8 cellular contexts compared by ENCODE assay signal in the genomic region with DNA sequence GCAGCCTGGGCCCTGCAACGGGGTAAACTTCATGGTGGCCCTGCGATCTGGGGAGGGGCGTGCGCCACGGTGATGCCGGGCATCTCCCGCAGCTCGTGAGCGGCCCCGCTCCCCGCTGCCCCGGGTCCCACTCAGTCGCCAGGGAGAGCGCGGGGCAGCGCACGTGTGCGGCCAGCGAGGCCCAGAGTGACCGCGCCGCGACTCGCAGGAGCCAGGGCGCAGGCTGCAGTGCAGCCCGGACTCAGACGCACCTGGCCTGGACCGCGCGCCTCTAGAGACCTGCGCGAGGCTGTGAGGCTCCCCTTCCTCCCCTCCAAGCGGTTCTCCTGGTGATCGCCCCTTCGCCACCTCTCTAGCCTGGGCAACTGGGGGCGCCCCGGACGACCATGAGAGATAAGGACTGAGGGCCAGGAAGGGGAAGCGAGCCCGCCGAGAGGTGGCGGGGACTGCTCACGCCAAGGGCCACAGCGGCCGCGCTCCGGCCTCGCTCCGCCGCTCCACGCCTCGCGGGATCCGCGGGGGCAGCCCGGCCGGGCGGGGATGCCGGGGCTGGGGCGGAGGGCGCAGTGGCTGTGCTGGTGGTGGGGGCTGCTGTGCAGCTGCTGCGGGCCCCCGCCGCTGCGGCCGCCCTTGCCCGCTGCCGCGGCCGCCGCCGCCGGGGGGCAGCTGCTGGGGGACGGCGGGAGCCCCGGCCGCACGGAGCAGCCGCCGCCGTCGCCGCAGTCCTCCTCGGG. TPM values are rescaled to one million over a fixed set of nuclear protein-coding genes. Genes with fewer than 3 reads are reported as not detected.
DNase-seq lines count a peak whose midpoint lies in the region; ATAC-seq, FAIRE-seq and TF ChIP-seq lines count a peak whose summit lies in the region.

No MANE protein-coding gene starts in this region.

- no peak for FAIRE-seq in astrocyte (lab: Jason Lieb, UNC)
- FAIRE-seq in kidney (lab: Jason Lieb, UNC): no peak

- DNase-seq in AG20443 (ENCODE audit: low spot score) (peak; percentile 28), astrocyte (ENCODE audit: low read depth) (no peak), kidney (peak; percentile 79), testis (no peak)

- peak overlapping the region; percentile 70 for H2AFZ ChIP-seq in astrocyte (ENCODE audit: low read depth, low read length)

- H3K27me3 Mint-ChIP-seq in astrocyte (ENCODE audit: low read depth, unreplicated experiment): peaks cover 25% of the 10 kb centered on the region

- peak overlapping the region; percentile 94 for H3K4me2 ChIP-seq in astrocyte (ENCODE audit: low read length)

- H3K36me3 ChIP-seq in HUES64 (ENCODE audit: insufficient read depth, low read length): no peaks in the 10 kb centered on the region
- H3K36me3 ChIP-seq in astrocyte (ENCODE audit: insufficient read depth, low read length): no peaks in the 10 kb centered on the region
- H3K36me3 ChIP-seq in kidney (ENCODE audit: control insufficient read depth in 1 of 2, insufficient read depth in 2 of 2, low read length in 2 of 2): no peaks in the 10 kb centered on the region
- no peaks in the 10 kb centered on the region for H3K36me3 ChIP-seq in testis (ENCODE audit: low read depth, missing control alignments)

- peaks cover 3% of the 10 kb centered on the region for H4K20me1 ChIP-seq in astrocyte (ENCODE audit: insufficient read depth, low read length)

- intact Hi-C loops in kidney (cut with DNase I) (no loop called here), testis (cut with DNase I; ENCODE audit: low total_unique reads) (loop anchor here (5.0 kb wide), 1 partner anchor 266 kb away; no protein-coding TSS in a partner anchor)

- ATAC-seq in GM18868 (IDR thresholded peaks at IDR 0.05; ENCODE audit: unreplicated experiment): peak; percentile 9
- no peak for ATAC-seq in GM21786 (IDR thresholded peaks at IDR 0.05; ENCODE audit: unreplicated experiment)
- ATAC-seq in HG03039 (IDR thresholded peaks at IDR 0.05; ENCODE audit: unreplicated experiment): no peak

- H3K4me1 ChIP-seq in HUES64 (ENCODE audit: insufficient read depth, low read length) (peaks cover 22% of the 10 kb centered on the region), astrocyte (ENCODE audit: insufficient read depth, low read length) (peaks cover 29% of the 10 kb centered on the region), kidney (ENCODE audit: control insufficient read depth in 1 of 2, insufficient read depth in 1 of 2, low read depth in 1 of 2, low read length in 2 of 2) (peaks cover 5 to 6% of the 10 kb centered on the region in 2 donors), testis (peaks cover 12% of the 10 kb centered on the region)

- no peaks in the 10 kb centered on the region for H3K36me3 Mint-ChIP-seq in astrocyte (ENCODE audit: low read depth, unreplicated experiment)

- H3K9me3 ChIP-seq in HUES64 (ENCODE audit: insufficient read depth, low read depth, low read length) (no peaks in the 10 kb centered on the region), astrocyte (ENCODE audit: insufficient read depth, low read depth, low read length) (no peaks in the 10 kb centered on the region), kidney (ENCODE audit: control insufficient read depth in 1 of 2, low read length in 2 of 2) (no peaks in the 10 kb centered on the region), testis (no peaks in the 10 kb centered on the region)

- H3K27ac ChIP-seq in HUES64 (ENCODE audit: low read depth, low read length) (no peak overlapping the region), astrocyte (ENCODE audit: low read depth, low read length) (no peak overlapping the region), kidney (ENCODE audit: low read depth in 2 of 2, low read length in 2 of 2) (no peak overlapping the region), testis (no peak overlapping the region)

- peak overlapping the region; percentile 31; the same call in 1 of the 2 replicates for H3K9ac ChIP-seq in HUES64 (ENCODE audit: low read depth, low read length)
- H3K9ac ChIP-seq in astrocyte (ENCODE audit: low read length): peak overlapping the region; percentile 52
- H3K9ac ChIP-seq in kidney (ENCODE audit: low read length in 2 of 2): peak overlapping the region in 1 of 2 donors; percentile 19

- H3K4me1 Mint-ChIP-seq in astrocyte (ENCODE audit: low read depth, unreplicated experiment): peaks cover 29% of the 10 kb centered on the region

- H3K9me3 Mint-ChIP-seq in astrocyte (ENCODE audit: unreplicated experiment): no peaks in the 10 kb centered on the region

- no peak overlapping the region for H3K27ac Mint-ChIP-seq in astrocyte (ENCODE audit: unreplicated experiment)

- H3K27me3 ChIP-seq in HUES64 (ENCODE audit: insufficient read depth, low read length) (peaks cover 87% of the 10 kb centered on the region), astrocyte (ENCODE audit: insufficient read depth, low read length) (peaks cover 36% of the 10 kb centered on the region), testis (no peaks in the 10 kb centered on the region)

- H3K4me3 ChIP-seq in HUES64 (ENCODE audit: low read length): peak overlapping the region; percentile 66
- peak overlapping the region; percentile 64 for H3K4me3 ChIP-seq in astrocyte (ENCODE audit: insufficient read depth, low read depth, low read length)
- H3K4me3 ChIP-seq in kidney (ENCODE audit: low read length in 2 of 2): peak overlapping the region; percentile 44 to 67
- peak overlapping the region; percentile 49 to 62 for H3K4me3 ChIP-seq in testis

- peak overlapping the region; percentile 85 for H3K4me3 Mint-ChIP-seq in astrocyte (ENCODE audit: unreplicated experiment)

- under 1% methylated on average over 84 of the region's 84 CpGs for WGBS in HUES64
- WGBS in testis, 2 donors: 0% methylated on average over 61 of the region's 84 CpGs; no CpG with 5 or more reads in 1 of the 2 donors

- TF ChIP-seq CTCF in astrocyte (IDR thresholded peaks at IDR 0.05; ENCODE audit: insufficient read depth, low read depth, low read length): no peak
- TF ChIP-seq CTCF in kidney (IDR thresholded peaks at IDR 0.05; ENCODE audit: borderline replicate concordance, extremely low read depth, insufficient read depth): no peak
- TF ChIP-seq CTCF in testis (IDR thresholded peaks at IDR 0.05): no peak

- no peaks in the 10 kb centered on the region for H3K79me2 ChIP-seq in astrocyte (ENCODE audit: insufficient read depth, low read length)

- TF ChIP-seq POLR2A in testis (IDR thresholded peaks at IDR 0.05): no peak

RNA-seq across cellular contexts. Expression of gene BMP6, which starts 0.7 kb away (rescaled TPM):
- 1.1 TPM for polyA plus RNA-seq in HUES64 (2013, experiment 1 of 2)
- polyA plus RNA-seq in HUES64 (2013, experiment 2 of 2): 0.63 TPM
- total RNA-seq in astrocyte: 2.2 and 2.8 TPM in 2 replicates
- 10.0 TPM for total RNA-seq in kidney
- polyA plus RNA-seq in kidney (ENCODE audit: insufficient read depth, low read depth, low replicate concordance): 5.0 TPM
- total RNA-seq in testis: 10 to 100 TPM; 11.4 to 13.6 TPM
- 6.2 TPM for polyA plus RNA-seq in testis (ENCODE audit: insufficient read depth, low read depth, low replicate concordance)

Comparison
In these comparisons a context has a peak if more than half of its experiments do, and no peak if none do; other contexts are left out.
1. DNase-seq: peak in AG20443 (single experiment) and kidney (single experiment); none in astrocyte (single experiment) and testis (single experiment).
2. Peak in every context shown above with its lines, with median percentiles within 50 percentile points of each other: H3K4me3 ChIP-seq.